In the genomic region with DNA sequence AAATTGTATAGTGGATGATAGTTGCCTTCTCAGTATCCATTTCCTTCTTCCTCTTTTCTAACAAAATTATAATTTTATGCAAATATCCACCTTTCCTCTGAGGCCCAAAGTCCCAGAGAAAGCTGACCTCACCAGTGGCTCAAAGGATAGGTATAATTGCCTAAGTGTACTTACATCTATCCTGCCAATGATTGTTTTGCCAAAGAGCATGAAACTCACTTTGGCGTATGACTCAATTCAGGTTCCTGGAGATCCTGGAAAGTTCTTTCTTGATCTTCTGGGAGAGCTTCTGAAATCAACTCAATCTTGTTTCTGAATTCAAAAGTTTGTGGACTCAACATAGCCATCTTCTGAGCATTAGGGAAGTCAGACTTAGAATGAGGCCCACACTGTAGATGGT, we compare ENCODE assay signal across 23 cellular contexts.
"Had no signal": no experiment of that assay in that cellular context is flagged by ENCODE, and none has a peak within 500 bp of the region (broad histone marks: within the 10 kb centered on the region; RNA-seq: fewer than 3 reads in every experiment).

No MANE protein-coding gene starts in this region.

- H3K36me3 ChIP-seq: gastroesophageal sphincter, heart right ventricle, left ventricle myocardium inferior, thyroid gland had no signal

- H3K4me1 ChIP-seq: gastroesophageal sphincter, heart right ventricle, left ventricle myocardium inferior, parathyroid adenoma, thyroid gland had no signal

- H3K4me1 Mint-ChIP-seq: activated naive CD4-positive, alpha-beta T cell treated with anti-CD3 and anti-CD28 coated beads, Interleukin-2, amount 10 ng/mL, durations not matched to agents 7 days and 5 days; activated naive CD8-positive, alpha-beta T cell treated with anti-CD3 and anti-CD28 coated beads, Interleukin-2, amount 50 U/mL, for 24 hours; brain; endodermal cell; immature natural killer cell; natural killer cell had no signal

- H3K79me2 ChIP-seq: parathyroid adenoma had no signal

- H3K9me3 Mint-ChIP-seq: activated naive CD4-positive, alpha-beta T cell treated with anti-CD3 and anti-CD28 coated beads, Interleukin-2, amount 10 ng/mL, durations not matched to agents 7 days and 5 days; activated naive CD8-positive, alpha-beta T cell treated with anti-CD3 and anti-CD28 coated beads, Interleukin-2, amount 50 U/mL, for 24 hours; brain; endodermal cell; immature natural killer cell; natural killer cell had no signal

- H3K27ac Mint-ChIP-seq: activated naive CD4-positive, alpha-beta T cell treated with anti-CD3 and anti-CD28 coated beads, Interleukin-2, amount 10 ng/mL, durations not matched to agents 7 days and 5 days; activated naive CD8-positive, alpha-beta T cell treated with anti-CD3 and anti-CD28 coated beads, Interleukin-2, amount 50 U/mL, for 24 hours; brain; endodermal cell; immature natural killer cell; natural killer cell had no signal

- ATAC-seq: activated naive CD8-positive, alpha-beta T cell treated with anti-CD3 and anti-CD28 coated beads, Interleukin-2, amount 50 U/mL, for 24 hours; gastroesophageal sphincter; heart right ventricle; natural killer cell had no signal

- H3K27ac ChIP-seq: dorsolateral prefrontal cortex, gastroesophageal sphincter, heart right ventricle, left ventricle myocardium inferior, parathyroid adenoma, thyroid gland had no signal

- DNase-seq: activated CD4-positive, alpha-beta T cell treated with anti-CD3 and anti-CD28 coated beads for 1 hour; activated CD8-positive, alpha-beta memory T cell treated with anti-CD3 and anti-CD28 coated beads for 24 hours; activated CD8-positive, alpha-beta memory T cell treated with anti-CD3 and anti-CD28 coated beads, Interleukin-2, amount 50 U/mL, for 48 hours; activated effector memory CD4-positive, alpha-beta T cell treated with Interleukin-2 at 50 U/mL for 16 hours; activated naive CD4-positive, alpha-beta T cell treated with anti-CD3 and anti-CD28 coated beads, Interleukin-2, amount 10 ng/mL, durations not matched to agents 7 days and 5 days; activated naive CD8-positive, alpha-beta T cell treated with anti-CD3 and anti-CD28 coated beads, Interleukin-2, amount 50 U/mL, for 24 hours; activated T-cell treated with anti-CD3 and anti-CD28 coated beads, Interleukin-2, amount 50 U/mL, for 48 hours; anterior cingulate cortex; central memory CD4-positive, alpha-beta T cell; dorsolateral prefrontal cortex; endodermal cell; heart right ventricle; immature natural killer cell; kidney glomerular epithelial cell; left ventricle myocardium inferior; mesenchymal stem cell; natural killer cell; stimulated activated naive CD4-positive, alpha-beta T cell treated with Interleukin-2 at 50 U/mL for 16 hours; T1000; thyroid gland had no signal

- H3K9me3 ChIP-seq: gastroesophageal sphincter, heart right ventricle, left ventricle myocardium inferior, thyroid gland had no signal

- H3K27me3 Mint-ChIP-seq: activated naive CD8-positive, alpha-beta T cell treated with anti-CD3 and anti-CD28 coated beads, Interleukin-2, amount 50 U/mL, for 24 hours; brain had no signal

- H3K9ac ChIP-seq: parathyroid adenoma had no signal

- H2AFZ ChIP-seq: parathyroid adenoma had no signal

- H3K4me3 Mint-ChIP-seq: activated naive CD4-positive, alpha-beta T cell treated with anti-CD3 and anti-CD28 coated beads, Interleukin-2, amount 10 ng/mL, durations not matched to agents 7 days and 5 days; activated naive CD8-positive, alpha-beta T cell treated with anti-CD3 and anti-CD28 coated beads, Interleukin-2, amount 50 U/mL, for 24 hours; brain; endodermal cell; immature natural killer cell; natural killer cell had no signal

- H3K27me3 ChIP-seq: dorsolateral prefrontal cortex, gastroesophageal sphincter, heart right ventricle, thyroid gland had no signal

- H3K4me3 ChIP-seq: dorsolateral prefrontal cortex, gastroesophageal sphincter, heart right ventricle, left ventricle myocardium inferior, thyroid gland had no signal

- H3K36me3 Mint-ChIP-seq: activated naive CD4-positive, alpha-beta T cell treated with anti-CD3 and anti-CD28 coated beads, Interleukin-2, amount 10 ng/mL, durations not matched to agents 7 days and 5 days; brain; immature natural killer cell; natural killer cell had no signal
